ENCODE assay signal across 8 cellular contexts in the genomic region with DNA sequence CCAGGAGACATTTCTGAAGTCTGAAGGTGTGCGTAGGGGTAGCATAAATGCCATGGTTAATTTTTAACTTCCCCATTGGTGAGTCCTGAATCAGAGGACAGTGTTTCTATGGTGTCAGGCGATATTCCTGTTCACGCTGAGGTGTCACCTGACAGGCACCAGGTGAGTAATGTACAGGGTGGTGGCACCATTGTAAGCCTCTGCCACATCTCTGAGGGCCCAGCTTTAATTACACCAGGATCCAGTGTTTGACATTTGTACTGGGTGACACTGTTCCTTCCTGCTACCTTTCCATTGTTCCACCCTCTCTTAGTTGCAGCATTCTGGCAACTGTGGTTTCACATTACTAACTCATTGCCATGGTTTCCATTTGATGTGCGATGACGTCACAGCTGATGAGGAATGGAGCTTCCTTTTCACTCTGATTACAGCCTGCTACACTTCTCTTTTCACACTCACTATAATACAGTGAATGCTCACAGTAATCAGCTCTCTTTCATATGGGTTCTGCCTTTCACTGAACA. TPM values are rescaled to one million over a fixed set of nuclear protein-coding genes. Genes with fewer than 3 reads are reported as not detected.
DNase-seq lines count a peak whose midpoint lies in the region; ATAC-seq lines count a peak whose summit lies in the region.

No MANE protein-coding gene starts in this region.

- no peak for ATAC-seq in HG03521 (IDR thresholded peaks at IDR 0.05; ENCODE audit: unreplicated experiment)

- DNase-seq in DMS 273 (lab: John Stamatoyannopoulos, UW; ENCODE audit: unreplicated experiment) (peak; percentile 6), DMS 273 treated with DMSO at 0.1 percent for 48 hours (lab: John Stamatoyannopoulos, UW) (no peak), NCI-H510A (lab: John Stamatoyannopoulos, UW) (peak; percentile 65), dermis blood vessel endothelial cell (peak; percentile 67), putamen (ENCODE audit: low spot score) (no peak), HuH-7 (ENCODE audit: low spot score) (no peak)
- DNase-seq in stimulated activated CD4-positive, alpha-beta T cell treated with anti-CD3 and anti-CD28 coated beads, Interleukin-2, amount 100 ng/mL, for 48 hours: peak; percentile 9 to 21

RNA-seq across cellular contexts. Expression of a gene that starts 40.6 kb away (rescaled TPM):
- 1.7 and 2.3 TPM in 2 replicates for total RNA-seq in dermis blood vessel endothelial cell

Comparison
In these comparisons a context has a peak if more than half of its experiments do, and no peak if none do; other contexts are left out.
1. DNase-seq: peak in DMS 273 (single experiment), NCI-H510A (single experiment), dermis blood vessel endothelial cell (single experiment) and stimulated activated CD4-positive, alpha-beta T cell treated with anti-CD3 and anti-CD28 coated beads, Interleukin-2, amount 100 ng/mL, for 48 hours (2 of 2); none in DMS 273 treated with DMSO at 0.1 percent for 48 hours (single experiment), putamen (single experiment) and HuH-7 (single experiment).